ENCODE assay signal across 7 cellular contexts in the genomic region with DNA sequence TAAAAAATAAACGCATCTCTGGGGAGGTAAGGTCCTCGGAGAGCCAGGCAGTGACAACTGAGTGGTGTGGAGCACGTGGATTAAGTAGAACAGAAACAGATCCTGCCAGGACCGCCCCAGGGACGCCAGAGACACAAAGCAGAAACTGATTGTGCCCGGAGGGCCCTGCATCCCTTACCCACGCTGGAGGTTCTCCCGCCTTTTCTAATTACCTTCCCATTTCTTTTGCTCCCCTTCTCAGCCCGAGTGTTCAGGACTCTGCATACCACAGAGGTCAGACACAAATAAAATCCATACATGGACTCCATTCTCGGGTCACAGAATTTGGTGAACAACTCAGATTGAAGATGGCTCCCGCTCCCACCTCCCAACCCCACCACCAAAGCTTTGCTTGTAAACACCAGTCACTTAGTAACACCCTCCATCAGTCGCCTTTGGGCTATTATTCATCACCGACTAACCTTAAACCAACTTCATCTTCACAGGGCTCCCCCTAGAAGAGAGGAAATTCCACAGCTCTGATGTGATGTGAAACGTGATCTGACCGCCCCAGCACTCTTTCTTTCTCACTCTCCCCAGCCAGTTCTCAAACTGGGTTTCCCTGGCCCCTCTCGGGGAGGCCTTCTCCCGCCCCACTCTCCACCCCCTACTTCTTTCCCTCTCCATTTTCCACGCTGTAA. TPM values are rescaled to one million over a fixed set of nuclear protein-coding genes. Genes with fewer than 3 reads are reported as not detected.
DNase-seq lines count a peak whose midpoint lies in the region; ATAC-seq and TF ChIP-seq lines count a peak whose summit lies in the region.

No MANE protein-coding gene starts in this region.

- H3K36me3 ChIP-seq in GM23338 (ENCODE audit: insufficient read depth) = no peaks in the 10 kb centered on the region; the same call in 1 of the 2 replicates
- H3K36me3 ChIP-seq in SU-DHL-6 (ENCODE audit: low read length) = no peaks in the 10 kb centered on the region
- H3K36me3 ChIP-seq in tibial artery = no peaks in the 10 kb centered on the region

- TF ChIP-seq CTCF in GM23338 (conservative IDR thresholded peaks at IDR 0.05; ENCODE audit: low read depth in 2 of 2) (no peak), SU-DHL-6 (IDR thresholded peaks at IDR 0.05; ENCODE audit: insufficient read depth, low read length, poor library complexity, severe bottlenecking) (no peak), tibial artery (IDR thresholded peaks at IDR 0.05) (no peak)

- H2AFZ ChIP-seq in GM23338 = no peak overlapping the region
- H2AFZ ChIP-seq in SU-DHL-6 (ENCODE audit: low read depth, low read length, severe bottlenecking) = peak overlapping the region; percentile 73

- peaks cover 14% of the 10 kb centered on the region for H3K27me3 Mint-ChIP-seq in GM23338 (ENCODE audit: insufficient read depth, low read depth, poor library complexity)

- H3K4me3 Mint-ChIP-seq in GM23338 = peak overlapping the region; percentile 94

- ATAC-seq in GM23338 (peak; percentile 62), GM21447 (IDR thresholded peaks at IDR 0.05; ENCODE audit: unreplicated experiment) (no peak), GM18498 (IDR thresholded peaks at IDR 0.05; ENCODE audit: unreplicated experiment) (no peak)

- H3K9me2 ChIP-seq in GM23338 (ENCODE audit: insufficient read depth) (no peaks in the 10 kb centered on the region), SU-DHL-6 (replicated peaks; ENCODE audit: insufficient read depth, low read length) (no peaks in the 10 kb centered on the region)

- peaks cover 58% of the 10 kb centered on the region for H3K79me2 ChIP-seq in GM23338 (replicated peaks; ENCODE audit: insufficient read depth)
- no peaks in the 10 kb centered on the region for H3K79me2 ChIP-seq in SU-DHL-6 (ENCODE audit: insufficient read depth, low read length)

- peaks cover 6% of the 10 kb centered on the region for H3K9me3 Mint-ChIP-seq in GM23338

- H4K20me1 ChIP-seq in GM23338 (replicated peaks; ENCODE audit: insufficient read depth) = no peaks in the 10 kb centered on the region
- H4K20me1 ChIP-seq in SU-DHL-6 (ENCODE audit: low read depth, low read length) = no peaks in the 10 kb centered on the region

- 0 out of 2 replicates have a peak overlapping the region, but pooled peaks have one; percentile 0 for H3K9ac ChIP-seq in SU-DHL-6 (ENCODE audit: low read length)

- intact Hi-C loops in tibial artery (cut with DNase I; ENCODE audit: low total_unique reads) = no loop called here

- H3K27me3 ChIP-seq in GM23338 (ENCODE audit: insufficient read depth) (no peaks in the 10 kb centered on the region), SU-DHL-6 (ENCODE audit: low read length) (no peaks in the 10 kb centered on the region), tibial artery (no peaks in the 10 kb centered on the region)

- H3K4me1 Mint-ChIP-seq in GM23338 = peaks cover 63% of the 10 kb centered on the region

- H3K9me3 ChIP-seq in SU-DHL-6 (ENCODE audit: insufficient read depth, low read length) = no peaks in the 10 kb centered on the region
- no peaks in the 10 kb centered on the region for H3K9me3 ChIP-seq in tibial artery

- H3K4me3 ChIP-seq in GM23338 = peak overlapping the region; percentile 70
- H3K4me3 ChIP-seq in SU-DHL-6 (ENCODE audit: insufficient read depth, low read length, poor library complexity, severe bottlenecking) = no peak overlapping the region
- no peak overlapping the region for H3K4me3 ChIP-seq in tibial artery

- H3K4me1 ChIP-seq in GM23338 (ENCODE audit: insufficient read depth) = peaks cover 46% of the 10 kb centered on the region
- peaks cover 7 to 64% (median 30%) of the 10 kb centered on the region in 4 donors for H3K4me1 ChIP-seq in tibial artery

- peak overlapping the region; percentile 100 for H3K27ac ChIP-seq in GM23338 (ENCODE audit: low read depth)
- H3K27ac ChIP-seq in SU-DHL-6 (ENCODE audit: low read depth, low read length) = no peak overlapping the region
- peak overlapping the region; percentile 80 to 85 for H3K27ac ChIP-seq in tibial artery

- peak overlapping the region; percentile 99 for H3K27ac Mint-ChIP-seq in GM23338

- H3F3A ChIP-seq in GM23338 (replicated peaks; ENCODE audit: low read depth) = peaks cover 5% of the 10 kb centered on the region; the same call in 1 of the 2 replicates
- 0 out of 2 replicates have a peak, but pooled peaks cover 4% of the 10 kb centered on the region for H3F3A ChIP-seq in SU-DHL-6 (ENCODE audit: insufficient read depth)

- peak overlapping the region; percentile 86 for H3K4me2 ChIP-seq in GM23338
- peak overlapping the region; percentile 20 for H3K4me2 ChIP-seq in SU-DHL-6 (ENCODE audit: low read depth, low read length, poor library complexity, severe bottlenecking)

- peak; percentile 98 for DNase-seq in GM23338 (ENCODE audit: low spot score)
- peak; percentile 95 for DNase-seq in dermis blood vessel endothelial cell
- DNase-seq in mesenteric fat pad (ENCODE audit: low spot score) = peak; percentile 71
- no peak for DNase-seq in tibial artery

- peaks cover 44% of the 10 kb centered on the region for H3K36me3 Mint-ChIP-seq in GM23338 (ENCODE audit: low read depth)

TF ChIP-seq in GM23338, 12 proteins besides CTCF, POLR2A, EP300 and RAD21:
- TF ChIP-seq, protein P1, sequence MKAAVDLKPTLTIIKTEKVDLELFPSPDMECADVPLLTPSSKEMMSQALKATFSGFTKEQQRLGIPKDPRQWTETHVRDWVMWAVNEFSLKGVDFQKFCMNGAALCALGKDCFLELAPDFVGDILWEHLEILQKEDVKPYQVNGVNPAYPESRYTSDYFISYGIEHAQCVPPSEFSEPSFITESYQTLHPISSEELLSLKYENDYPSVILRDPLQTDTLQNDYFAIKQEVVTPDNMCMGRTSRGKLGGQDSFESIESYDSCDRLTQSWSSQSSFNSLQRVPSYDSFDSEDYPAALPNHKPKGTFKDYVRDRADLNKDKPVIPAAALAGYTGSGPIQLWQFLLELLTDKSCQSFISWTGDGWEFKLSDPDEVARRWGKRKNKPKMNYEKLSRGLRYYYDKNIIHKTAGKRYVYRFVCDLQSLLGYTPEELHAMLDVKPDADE (IDR thresholded peaks at IDR 0.05) = no peak
- TF ChIP-seq NANOG (IDR thresholded peaks at IDR 0.05; ENCODE audit: borderline replicate concordance) = no peak
- TF ChIP-seq, protein P2, sequence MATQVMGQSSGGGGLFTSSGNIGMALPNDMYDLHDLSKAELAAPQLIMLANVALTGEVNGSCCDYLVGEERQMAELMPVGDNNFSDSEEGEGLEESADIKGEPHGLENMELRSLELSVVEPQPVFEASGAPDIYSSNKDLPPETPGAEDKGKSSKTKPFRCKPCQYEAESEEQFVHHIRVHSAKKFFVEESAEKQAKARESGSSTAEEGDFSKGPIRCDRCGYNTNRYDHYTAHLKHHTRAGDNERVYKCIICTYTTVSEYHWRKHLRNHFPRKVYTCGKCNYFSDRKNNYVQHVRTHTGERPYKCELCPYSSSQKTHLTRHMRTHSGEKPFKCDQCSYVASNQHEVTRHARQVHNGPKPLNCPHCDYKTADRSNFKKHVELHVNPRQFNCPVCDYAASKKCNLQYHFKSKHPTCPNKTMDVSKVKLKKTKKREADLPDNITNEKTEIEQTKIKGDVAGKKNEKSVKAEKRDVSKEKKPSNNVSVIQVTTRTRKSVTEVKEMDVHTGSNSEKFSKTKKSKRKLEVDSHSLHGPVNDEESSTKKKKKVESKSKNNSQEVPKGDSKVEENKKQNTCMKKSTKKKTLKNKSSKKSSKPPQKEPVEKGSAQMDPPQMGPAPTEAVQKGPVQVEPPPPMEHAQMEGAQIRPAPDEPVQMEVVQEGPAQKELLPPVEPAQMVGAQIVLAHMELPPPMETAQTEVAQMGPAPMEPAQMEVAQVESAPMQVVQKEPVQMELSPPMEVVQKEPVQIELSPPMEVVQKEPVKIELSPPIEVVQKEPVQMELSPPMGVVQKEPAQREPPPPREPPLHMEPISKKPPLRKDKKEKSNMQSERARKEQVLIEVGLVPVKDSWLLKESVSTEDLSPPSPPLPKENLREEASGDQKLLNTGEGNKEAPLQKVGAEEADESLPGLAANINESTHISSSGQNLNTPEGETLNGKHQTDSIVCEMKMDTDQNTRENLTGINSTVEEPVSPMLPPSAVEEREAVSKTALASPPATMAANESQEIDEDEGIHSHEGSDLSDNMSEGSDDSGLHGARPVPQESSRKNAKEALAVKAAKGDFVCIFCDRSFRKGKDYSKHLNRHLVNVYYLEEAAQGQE (IDR thresholded peaks at IDR 0.05; ENCODE audit: unreplicated experiment) = peak; percentile 1
- peak; percentile 79 for TF ChIP-seq POLR2AphosphoS5 (IDR thresholded peaks at IDR 0.05; ENCODE audit: low read depth)
- TF ChIP-seq CREB1 (CRISPR knock-in tag; IDR thresholded peaks at IDR 0.05; ENCODE audit: low read depth) = peak; percentile 39; the same call in 1 of the 2 replicates
- no peak for TF ChIP-seq JUNB (IDR thresholded peaks at IDR 0.05; ENCODE audit: unreplicated experiment)

RNA-seq across cellular contexts. Expression of a gene that starts 32.6 kb away (rescaled TPM):
- 64.0 and 74.2 TPM in 2 replicates for total RNA-seq in GM23338 (2014; rRNA removed; shearing (Covaris generic))
- polyA plus RNA-seq in GM23338 (2016; fragmentation: Nextera tagmentation; extraction: Ambion mirVana) = 43.7 and 46.0 TPM in 2 replicates
- total RNA-seq in dermis blood vessel endothelial cell (1.3 and 2.6 TPM in 2 replicates), mesenteric fat pad (213 TPM)

Comparison
In these comparisons a context has a peak if more than half of its experiments do, and no peak if none do; other contexts are left out.
1. DNase-seq: peak in GM23338 (single experiment), dermis blood vessel endothelial cell (single experiment) and mesenteric fat pad (single experiment); none in tibial artery (0 of 2).
2. RNA of a gene that starts 32.6 kb away (total RNA-seq): 213 TPM in mesenteric fat pad (single experiment) and 64.0 to 74.2 TPM in GM23338; 1.3 to 2.6 TPM in dermis blood vessel endothelial cell; every median in the first group is over 10 times any median in the second.